In the genomic region with DNA sequence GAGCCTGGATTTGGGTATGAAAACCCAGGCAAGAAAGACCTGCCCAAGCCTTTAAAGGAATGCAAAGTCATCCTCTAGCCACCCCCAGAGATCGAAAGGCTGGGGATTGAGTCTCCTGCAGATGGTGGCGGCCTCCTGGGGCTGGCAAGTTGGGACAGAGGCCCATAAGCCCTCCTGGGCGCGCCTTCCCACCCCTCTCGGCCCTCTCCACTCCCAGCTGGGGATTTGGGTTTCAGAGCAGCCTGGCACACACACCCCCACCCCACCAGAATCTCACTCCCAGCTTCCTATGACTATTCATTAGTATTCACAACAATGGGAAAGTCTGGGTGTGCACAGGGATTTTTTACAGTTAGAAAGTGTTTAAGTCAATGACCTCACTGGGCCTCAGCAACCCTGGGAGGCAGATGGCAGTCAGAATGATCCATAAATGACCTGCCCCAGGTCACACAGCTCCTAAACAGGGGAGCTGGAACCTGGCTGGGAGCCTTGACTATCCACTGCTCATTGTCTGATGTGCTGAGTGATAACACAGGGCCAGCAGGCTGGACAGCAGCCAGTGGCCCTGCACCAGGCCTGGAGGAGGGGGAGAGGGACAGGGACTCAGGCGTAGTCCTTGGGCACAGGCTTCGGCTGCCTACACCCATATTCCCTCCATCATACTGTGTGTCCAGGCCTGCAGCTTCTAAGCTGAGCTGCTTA, we compare ENCODE assay signal across 7 cellular contexts. TPM values are rescaled to one million over a fixed set of nuclear protein-coding genes. Genes with fewer than 3 reads are reported as not detected.
DNase-seq lines count a peak whose midpoint lies in the region; TF ChIP-seq lines count a peak whose summit lies in the region.
"Had no signal": no experiment of that assay in that cellular context is flagged by ENCODE, and none has a peak within 500 bp of the region (broad histone marks: within the 10 kb centered on the region; RNA-seq: fewer than 3 reads in every experiment).

No MANE protein-coding gene starts in this region.

- H3K27ac ChIP-seq in esophagus squamous epithelium (peak overlapping the region; percentile 87 to 96 (median 90)), suprapubic skin (peak overlapping the region; percentile 78)

- DNase-seq in NCI-H82 (lab: John Stamatoyannopoulos, UW) = peak; percentile 77
- no peak for DNase-seq in NCI-H82 treated with DMSO at 0.1 percent for 48 hours (lab: John Stamatoyannopoulos, UW; ENCODE audit: unreplicated experiment)
- no peak for DNase-seq in esophagus squamous epithelium (lab: John Stamatoyannopoulos, UW)
- no peak for DNase-seq in suprapubic skin (ENCODE audit: low spot score in 2 of 2)
- DNase-seq in GM13976 (ENCODE audit: low spot score) = no peak
- DNase-seq in T-helper 2 cell treated with Interferon-gamma antibody and Interleukin-4, amounts not matched to agents 5 μg/mL and 100 μg/mL, for 36 hours (ENCODE audit: low spot score) = no peak

- intact Hi-C loops in esophagus squamous epithelium (cut with DNase I) = no loop called here

- no peak overlapping the region for H3K4me3 Mint-ChIP-seq in T-helper 2 cell treated with Interferon-gamma antibody and Interleukin-4, amounts not matched to agents 5 μg/mL and 100 μg/mL, for 36 hours

- WGBS in esophagus squamous epithelium, 2 donors = 41 to 68% methylated on average over 5 to 6 of the region's 7 CpGs
- WGBS in suprapubic skin = 52% methylated on average over 7 of the region's 7 CpGs

- H3K27me3 Mint-ChIP-seq in T-helper 2 cell treated with Interferon-gamma antibody and Interleukin-4, amounts not matched to agents 5 μg/mL and 100 μg/mL, for 36 hours (ENCODE audit: low read depth) = no peaks in the 10 kb centered on the region

- H3K4me1 Mint-ChIP-seq in T-helper 2 cell treated with Interferon-gamma antibody and Interleukin-4, amounts not matched to agents 5 μg/mL and 100 μg/mL, for 36 hours (ENCODE audit: low read depth) = peaks cover 41% of the 10 kb centered on the region

- H3K4me3 ChIP-seq in esophagus squamous epithelium = peak overlapping the region in 3 of 4 donors; percentile 23 to 47 (median 32)
- peak overlapping the region; percentile 28 for H3K4me3 ChIP-seq in suprapubic skin

- no peak for TF ChIP-seq CTCF in esophagus squamous epithelium (IDR thresholded peaks at IDR 0.05)
- TF ChIP-seq CTCF in suprapubic skin (IDR thresholded peaks at IDR 0.05) = no peak
- TF ChIP-seq CTCF in GM13976 (IDR thresholded peaks at IDR 0.05; ENCODE audit: borderline replicate concordance, control extremely low read depth, extremely low read depth, insufficient read depth, missing control alignments) = no peak

- TF ChIP-seq POLR2A in esophagus squamous epithelium (IDR thresholded peaks at IDR 0.05) (no peak), suprapubic skin (IDR thresholded peaks at IDR 0.05) (no peak)

- peaks cover 17% of the 10 kb centered on the region for H3K36me3 Mint-ChIP-seq in T-helper 2 cell treated with Interferon-gamma antibody and Interleukin-4, amounts not matched to agents 5 μg/mL and 100 μg/mL, for 36 hours (ENCODE audit: low read depth)

- H3K36me3 ChIP-seq in esophagus squamous epithelium (peaks cover 0 to 41% (median 0%) of the 10 kb centered on the region in 3 donors), suprapubic skin (peaks cover 5% of the 10 kb centered on the region)

- TF ChIP-seq EP300 in suprapubic skin (IDR thresholded peaks at IDR 0.05) = no peak

- no peaks in the 10 kb centered on the region for H3K27me3 ChIP-seq in esophagus squamous epithelium
- no peaks in the 10 kb centered on the region for H3K27me3 ChIP-seq in suprapubic skin

- H3K27ac Mint-ChIP-seq in T-helper 2 cell treated with Interferon-gamma antibody and Interleukin-4, amounts not matched to agents 5 μg/mL and 100 μg/mL, for 36 hours = no peak overlapping the region

- no peaks in the 10 kb centered on the region for H3K9me3 Mint-ChIP-seq in T-helper 2 cell treated with Interferon-gamma antibody and Interleukin-4, amounts not matched to agents 5 μg/mL and 100 μg/mL, for 36 hours

- in situ Hi-C loops in GM13976 (cut with MboI; ENCODE audit: low sequenced_read_pairs, unreplicated experiment) = no loop called here

- H3K9me3 ChIP-seq in esophagus squamous epithelium (no peaks in the 10 kb centered on the region), suprapubic skin (no peaks in the 10 kb centered on the region)

- peaks cover 55 to 96% (median 64%) of the 10 kb centered on the region in 3 donors for H3K4me1 ChIP-seq in esophagus squamous epithelium
- peaks cover 65% of the 10 kb centered on the region for H3K4me1 ChIP-seq in suprapubic skin

RNA-seq across cellular contexts. Expression of a gene that starts 12.1 kb away (rescaled TPM):
- total RNA-seq in esophagus squamous epithelium (100 to 1,000 TPM; 214 to 483 (median 313) TPM), suprapubic skin (10 to 100 TPM; 21.1 to 53.8 (median 42.0) TPM)

RNA-seq across cellular contexts. Expression of a gene that starts 15.6 kb away (rescaled TPM):
- total RNA-seq in esophagus squamous epithelium (10 to 100 TPM; 17.3 to 29.8 (median 24.5) TPM), suprapubic skin (10 to 100 TPM; 21.0 to 32.7 (median 24.4) TPM)

RNA-seq across cellular contexts. Expression of a gene that starts 23.5 kb away (rescaled TPM):
- 1 to 10 TPM in 2 of 4 donors, under 1 TPM in 1, not detected in 1; 0.44 to 3.2 (median 1.6) TPM for total RNA-seq in esophagus squamous epithelium
- under 1 TPM in 2 of 4 donors, not detected in 2; 0.32 to 0.38 TPM for total RNA-seq in suprapubic skin

RNA-seq across cellular contexts. Expression of a gene that starts 47.8 kb away (rescaled TPM):
- total RNA-seq in esophagus squamous epithelium (1 to 10 TPM in 2 of 4 donors, under 1 TPM in 2; 0.48 to 1.3 (median 0.89) TPM), suprapubic skin (not detected)
- total RNA-seq: pulmonary artery endothelial cell had no signal
